In the genomic region with DNA sequence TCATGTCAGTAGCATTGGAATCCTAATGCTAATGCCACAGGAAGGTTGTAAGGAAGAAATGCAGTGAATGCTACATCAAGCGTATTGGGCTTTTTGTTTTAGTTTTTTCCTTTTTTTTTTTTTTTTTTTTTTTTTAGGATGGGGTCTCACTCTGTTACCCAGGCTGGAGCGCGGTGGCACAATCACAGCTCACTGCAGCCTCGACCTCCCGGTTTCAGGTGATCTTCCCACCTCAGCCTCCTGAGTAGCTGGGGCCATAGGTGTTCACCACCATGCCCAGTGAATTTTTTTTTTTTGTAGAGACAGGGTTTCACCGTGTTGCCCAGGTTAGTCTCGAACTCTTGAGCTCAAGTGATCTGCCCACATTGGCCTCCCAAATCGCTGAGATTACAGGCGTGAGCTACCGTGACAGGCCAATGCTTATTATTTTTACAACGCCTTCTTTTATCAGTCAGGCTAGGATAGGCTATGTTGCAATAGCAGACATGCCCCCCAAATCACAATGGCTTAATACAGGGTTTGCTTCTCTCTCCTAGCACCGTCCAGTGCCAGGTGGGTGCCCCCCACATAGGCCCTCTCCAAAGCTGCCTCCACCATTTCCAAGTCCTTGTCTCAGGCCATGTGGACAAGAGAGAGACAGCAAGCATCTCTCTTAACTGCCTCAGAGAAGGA, we compare ENCODE assay signal across 21 cellular contexts. TPM values are rescaled to one million over a fixed set of nuclear protein-coding genes. Genes with fewer than 3 reads are reported as not detected.
DNase-seq lines count a peak whose midpoint lies in the region; ATAC-seq and TF ChIP-seq lines count a peak whose summit lies in the region.
"Had no signal": no experiment of that assay in that cellular context is flagged by ENCODE, and none has a peak within 500 bp of the region (broad histone marks: within the 10 kb centered on the region; RNA-seq: fewer than 3 reads in every experiment).

No MANE protein-coding gene starts in this region.

- no peak for TF ChIP-seq CTCF in SK-N-SH (IDR thresholded peaks at IDR 0.05)
- no peak for TF ChIP-seq CTCF in hepatocyte (IDR thresholded peaks at IDR 0.05; ENCODE audit: poor library complexity)
- no peak for TF ChIP-seq CTCF in suprapubic skin (IDR thresholded peaks at IDR 0.05)
- no peak for TF ChIP-seq CTCF in BE2C (IDR thresholded peaks at IDR 0.05; ENCODE audit: low read depth, low read length)

- no peak overlapping the region for H3K4me3 ChIP-seq in SK-N-SH (ENCODE audit: low read depth in 2 of 2, low read length in 1 of 2)
- H3K4me3 ChIP-seq in hepatocyte: no peak overlapping the region
- H3K4me3 ChIP-seq in suprapubic skin: no peak overlapping the region
- H3K4me3 ChIP-seq in BE2C (ENCODE audit: low read depth, low read length): no peak overlapping the region
- H3K4me3 ChIP-seq: GM23248, lung, tibial artery had no signal

- CTCF ChIA-PET in SK-N-SH (lab: Yijun Ruan, JAX): interaction anchor here (1.4 to 14.9 kb wide), 6 partner anchors 8 to 184 kb away, joined by 3 to 377 read pairs (median 32); no protein-coding TSS in a partner anchor
- CTCF ChIA-PET in T-cell (lab: Charles Lee): interaction anchor here (0.5 to 1.5 kb wide), 6 partner anchors 9 to 201 kb away, joined by 3 to 6 read pairs (median 4); no protein-coding TSS in a partner anchor

- peaks cover 5% of the 10 kb centered on the region for H3F3A ChIP-seq in SK-N-SH (replicated peaks; ENCODE audit: insufficient read depth)

- no peak for TF ChIP-seq EP300 in SK-N-SH (IDR thresholded peaks at IDR 0.05; ENCODE audit: borderline replicate concordance in 1 of 2, low read depth in 1 of 2, low read length in 1 of 2)
- no peak for TF ChIP-seq EP300 in suprapubic skin (IDR thresholded peaks at IDR 0.05)

- no peak for TF ChIP-seq RAD21 in SK-N-SH (IDR thresholded peaks at IDR 0.05; ENCODE audit: low read length)

- WGBS in SK-N-SH (ENCODE audit: low lambda C conversion rate): 92% methylated on average over 12 of the region's 12 CpGs
- WGBS in hepatocyte (ENCODE audit: low lambda C conversion rate, missing lambda C conversion rate): 92% methylated on average over 12 of the region's 12 CpGs
- WGBS in suprapubic skin: 90% methylated on average over 12 of the region's 12 CpGs

- no peaks in the 10 kb centered on the region for H3K27me3 ChIP-seq in SK-N-SH (ENCODE audit: insufficient read depth)
- H3K27me3 ChIP-seq in hepatocyte: no peaks in the 10 kb centered on the region
- no peaks in the 10 kb centered on the region for H3K27me3 ChIP-seq in suprapubic skin
- H3K27me3 ChIP-seq in BE2C: no peaks in the 10 kb centered on the region
- H3K27me3 ChIP-seq: tibial artery had no signal

- peaks cover 10% of the 10 kb centered on the region for H3K36me3 Mint-ChIP-seq in T-cell
- peaks cover 7 to 19% of the 10 kb centered on the region in 2 donors for H3K36me3 Mint-ChIP-seq in stimulated activated naive B cell treated with anti-CD40 and anti-IgM and Interleukin-4, amounts not matched to agents 10 μg/mL and 1 μg/mL and 100 μg/mL, for 72 hours
- H3K36me3 Mint-ChIP-seq: activated CD4-positive, alpha-beta memory T cell treated with anti-CD3 and anti-CD28 coated beads for 36 hours had no signal

- H3K4me1 ChIP-seq in SK-N-SH (ENCODE audit: control insufficient read depth in 1 of 2, insufficient read depth in 2 of 2, low read depth in 1 of 2, low read length in 1 of 2) (peaks cover under 1 to 6% of the 10 kb centered on the region in 2 experiments; a peak in 3 of 4 replicates), hepatocyte (ENCODE audit: insufficient read depth) (peaks cover 21% of the 10 kb centered on the region), suprapubic skin (peaks cover 5% of the 10 kb centered on the region), BE2C (no peaks in the 10 kb centered on the region)

- POLR2A ChIA-PET in SK-N-SH (lab: Yijun Ruan, JAX): interaction anchor here (1.2 kb wide), 1 partner anchor 8 kb away, joined by 7 read pairs; no protein-coding TSS in a partner anchor
- POLR2A ChIA-PET in T-cell (lab: Charles Lee): interaction anchor here in 1 of 2 donors (0.5 to 0.7 kb wide), 3 partner anchors 43 to 101 kb away, joined by 3 read pairs; no protein-coding TSS in a partner anchor

- H4K20me1 ChIP-seq in SK-N-SH (ENCODE audit: insufficient read depth) (no peaks in the 10 kb centered on the region), hepatocyte (ENCODE audit: insufficient read depth, poor library complexity, severe bottlenecking) (no peaks in the 10 kb centered on the region)

- H3K36me3 ChIP-seq in SK-N-SH (replicated peaks in 1 of 2; ENCODE audit: control insufficient read depth in 1 of 2, insufficient read depth in 2 of 2, low read length in 1 of 2): peaks cover 0 to 9% of the 10 kb centered on the region in 2 experiments
- no peaks in the 10 kb centered on the region for H3K36me3 ChIP-seq in hepatocyte (replicated peaks; ENCODE audit: insufficient read depth, low read depth)
- H3K36me3 ChIP-seq in suprapubic skin: peaks cover 45% of the 10 kb centered on the region
- H3K36me3 ChIP-seq in BE2C: no peaks in the 10 kb centered on the region

- peaks cover 30 to 46% (median 32%) of the 10 kb centered on the region in 3 donors for H3K4me1 Mint-ChIP-seq in T-cell
- H3K4me1 Mint-ChIP-seq in stimulated activated naive B cell treated with anti-CD40 and anti-IgM and Interleukin-4, amounts not matched to agents 10 μg/mL and 1 μg/mL and 100 μg/mL, for 72 hours: peaks cover 54 to 76% of the 10 kb centered on the region in 2 donors

- H3K79me2 ChIP-seq in SK-N-SH (ENCODE audit: insufficient read depth) (no peaks in the 10 kb centered on the region), hepatocyte (no peaks in the 10 kb centered on the region)

- H3K9ac ChIP-seq in SK-N-SH: no peak overlapping the region
- H3K9ac ChIP-seq: GM23248 had no signal

- no peak for TF ChIP-seq POLR2A in suprapubic skin (IDR thresholded peaks at IDR 0.05)

- H3K4me2 ChIP-seq in SK-N-SH (peak overlapping the region; percentile 37; the same call in 1 of the 2 replicates), hepatocyte (no peak overlapping the region)

- ATAC-seq in SK-N-SH treated with all-trans-retinoic acid at 6 μM for 48 hours (no peak), T-cell (replicated peaks in 1 of 4) (no peak)
- ATAC-seq in stimulated activated naive B cell treated with anti-CD40 and anti-IgM and Interleukin-4, amounts not matched to agents 10 μg/mL and 1 μg/mL and 100 μg/mL, for 72 hours (replicated peaks): no peak
- ATAC-seq: activated CD4-positive, CD25-positive, alpha-beta regulatory T cell treated with anti-CD3 and anti-CD28 coated beads, Interleukin-2, amount 50 U/mL, for 24 hours had no signal

- no peaks in the 10 kb centered on the region for H3K9me3 Mint-ChIP-seq in T-cell
- no peaks in the 10 kb centered on the region for H3K9me3 Mint-ChIP-seq in stimulated activated naive B cell treated with anti-CD40 and anti-IgM and Interleukin-4, amounts not matched to agents 10 μg/mL and 1 μg/mL and 100 μg/mL, for 72 hours
- H3K9me3 Mint-ChIP-seq: activated CD4-positive, alpha-beta memory T cell treated with anti-CD3 and anti-CD28 coated beads for 36 hours; central memory CD8-positive, alpha-beta T cell had no signal

- H3K9me2 ChIP-seq in SK-N-SH (no peaks in the 10 kb centered on the region), hepatocyte (replicated peaks; ENCODE audit: insufficient read depth) (no peaks in the 10 kb centered on the region)

- H3K27ac Mint-ChIP-seq in T-cell: peak overlapping the region; percentile 67 to 82
- peak overlapping the region; percentile 81 for H3K27ac Mint-ChIP-seq in stimulated activated naive B cell treated with anti-CD40 and anti-IgM and Interleukin-4, amounts not matched to agents 10 μg/mL and 1 μg/mL and 100 μg/mL, for 72 hours
- H3K27ac Mint-ChIP-seq: activated CD4-positive, alpha-beta memory T cell treated with anti-CD3 and anti-CD28 coated beads for 36 hours had no signal

- DNase-seq in SK-N-SH: no peak
- DNase-seq in T-cell: no peak
- DNase-seq in hepatocyte (ENCODE audit: low spot score): no peak
- no peak for DNase-seq in stimulated activated naive B cell treated with anti-CD40 and anti-IgM and Interleukin-4, amounts not matched to agents 10 μg/mL and 1 μg/mL and 100 μg/mL, for 72 hours
- DNase-seq in suprapubic skin (ENCODE audit: low spot score in 2 of 2): no peak
- no peak for DNase-seq in BE2C
- DNase-seq in NCI-H146 (lab: John Stamatoyannopoulos, UW): no peak
- DNase-seq: activated CD4-positive, alpha-beta memory T cell treated with anti-CD3 and anti-CD28 coated beads for 36 hours; activated naive CD4-positive, alpha-beta T cell; NCI-H1105 treated with DMSO at 0.1 percent for 48 hours; NCI-H2081 treated with DMSO at 0.1 percent for 48 hours; NCI-H345; occipital lobe; tibial artery had no signal

- H3K27ac ChIP-seq in SK-N-SH (ENCODE audit: low read depth in 2 of 2, low read length in 1 of 2) (peak overlapping the region in 1 of 2 experiments; percentile 28; a peak in 1 of 4 replicates), hepatocyte (peak overlapping the region; percentile 42), suprapubic skin (no peak overlapping the region)
- H3K27ac ChIP-seq: 22Rv1, GM23248, RWPE1, tibial artery had no signal

- H2AFZ ChIP-seq in SK-N-SH (ENCODE audit: low read depth) (no peak overlapping the region), hepatocyte (no peak overlapping the region)
- H2AFZ ChIP-seq: GM23248 had no signal

- no peaks in the 10 kb centered on the region for H3K27me3 Mint-ChIP-seq in T-cell
- no peaks in the 10 kb centered on the region for H3K27me3 Mint-ChIP-seq in stimulated activated naive B cell treated with anti-CD40 and anti-IgM and Interleukin-4, amounts not matched to agents 10 μg/mL and 1 μg/mL and 100 μg/mL, for 72 hours
- H3K27me3 Mint-ChIP-seq: activated CD4-positive, alpha-beta memory T cell treated with anti-CD3 and anti-CD28 coated beads for 36 hours; central memory CD8-positive, alpha-beta T cell had no signal

- H3K9me3 ChIP-seq in SK-N-SH (no peaks in the 10 kb centered on the region), hepatocyte (ENCODE audit: low read depth) (no peaks in the 10 kb centered on the region), suprapubic skin (no peaks in the 10 kb centered on the region), BE2C (no peaks in the 10 kb centered on the region)
- H3K9me3 ChIP-seq: tibial artery had no signal

- H3K4me3 Mint-ChIP-seq in T-cell: no peak overlapping the region
- no peak overlapping the region for H3K4me3 Mint-ChIP-seq in stimulated activated naive B cell treated with anti-CD40 and anti-IgM and Interleukin-4, amounts not matched to agents 10 μg/mL and 1 μg/mL and 100 μg/mL, for 72 hours
- H3K4me3 Mint-ChIP-seq: activated CD4-positive, alpha-beta memory T cell treated with anti-CD3 and anti-CD28 coated beads for 36 hours; central memory CD8-positive, alpha-beta T cell had no signal

RNA-seq across cellular contexts. Expression of a gene that starts 3.8 kb away (rescaled TPM):
- 0.15 and 0.23 TPM in 2 replicates for polyA plus RNA-seq in SK-N-SH (2012; rRNA removed)
- 0.05 and 0.09 TPM in 2 replicates for polyA plus RNA-seq in SK-N-SH (2012; cell fraction: cytosol; rRNA removed)
- 1.3 and 1.4 TPM in 2 replicates for polyA plus RNA-seq in SK-N-SH (2012; cell fraction: nucleus; rRNA removed)
- 1 to 10 TPM in 2 of 5 donors, under 1 TPM in 3; 0.20 to 5.5 (median 0.60) TPM for total RNA-seq in T-cell
- total RNA-seq in hepatocyte: 0.47 and 2.0 TPM in 2 replicates
- 3.4 and 3.7 TPM in 2 replicates for polyA plus RNA-seq in hepatocyte
- total RNA-seq in suprapubic skin: under 1 TPM in 1 of 4 donors, not detected in 3; 0.98 TPM
- not detected for polyA plus RNA-seq in BE2C (2012; ENCODE audit: insufficient read depth, insufficient read length, low read depth)
- polyA plus RNA-seq: GM23248 had no signal

RNA-seq across cellular contexts. Expression of a gene that starts 30.4 kb away (rescaled TPM):
- polyA plus RNA-seq in SK-N-SH (2012; rRNA removed) (1.0 and 1.1 TPM in 2 replicates), hepatocyte (2.6 and 5.4 TPM in 2 replicates)
- polyA plus RNA-seq in SK-N-SH (2012; cell fraction: cytosol; rRNA removed): 0.85 and 0.89 TPM in 2 replicates
- polyA plus RNA-seq in SK-N-SH (2012; cell fraction: nucleus; rRNA removed): 0.30 and 0.38 TPM in 2 replicates
- total RNA-seq in T-cell (100 to 1,000 TPM; 529 to 586 (median 559) TPM), hepatocyte (3.2 and 5.1 TPM in 2 replicates), suprapubic skin (10 to 100 TPM in 3 of 4 donors, 1 to 10 TPM in 1; 9.9 to 13.7 (median 12.2) TPM)
- 0.77 TPM for polyA plus RNA-seq in BE2C (2012; ENCODE audit: insufficient read depth, insufficient read length, low read depth)
- total RNA-seq: GM23248 had no signal

Comparison
In these comparisons a context has a peak if more than half of its experiments do, and no peak if none do; other contexts are left out.
1. RNA of a gene that starts 30.4 kb away (total RNA-seq): 529 to 586 TPM in T-cell; 9.9 to 13.7 TPM in suprapubic skin and 3.2 to 5.1 TPM in hepatocyte; every median in the first group is over 10 times any median in the second.